8 cellular contexts compared by ENCODE assay signal in the genomic region with DNA sequence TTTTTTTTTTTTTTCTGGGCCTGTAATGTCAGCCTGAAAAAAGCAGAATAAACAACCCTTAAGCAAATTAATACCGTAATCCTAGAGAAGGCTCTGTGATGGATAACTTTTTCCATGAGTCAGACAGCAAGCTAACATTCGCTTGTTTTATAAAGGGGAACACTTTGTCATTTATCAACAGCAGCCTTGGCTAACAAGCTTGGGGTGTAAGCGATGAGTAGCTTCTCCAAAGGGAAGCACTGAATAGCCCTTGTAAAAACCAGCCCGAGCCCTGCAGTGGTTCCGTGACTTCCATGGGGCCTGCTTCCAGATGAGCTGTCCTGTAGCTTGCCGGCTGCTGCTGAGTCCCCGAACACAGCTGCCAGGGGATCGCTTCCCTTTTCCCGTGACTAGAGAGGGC.
DNase-seq lines count a peak whose midpoint lies in the region; ATAC-seq and TF ChIP-seq lines count a peak whose summit lies in the region.

No MANE protein-coding gene starts in this region.

- no peak for TF ChIP-seq CTCF in RWPE2 (IDR thresholded peaks at IDR 0.05; ENCODE audit: poor library complexity, severe bottlenecking)

- no peaks in the 10 kb centered on the region for H3K9me3 ChIP-seq in RWPE2 (ENCODE audit: severe bottlenecking)

- H3K36me3 ChIP-seq in RWPE2 (ENCODE audit: low read depth): peaks cover 85% of the 10 kb centered on the region

- no peak overlapping the region for H3K4me3 ChIP-seq in RWPE2 (ENCODE audit: severe bottlenecking)

- H3K27ac ChIP-seq in RWPE2 (ENCODE audit: poor library complexity, severe bottlenecking) (peak overlapping the region; percentile 82), epithelial cell of prostate (peak overlapping the region; percentile 99)

- peak; percentile 23 for ATAC-seq in RWPE2 (ENCODE audit: low read depth)
- ATAC-seq in GM19455 (IDR thresholded peaks at IDR 0.05; ENCODE audit: unreplicated experiment): no peak

- H3K4me1 ChIP-seq in RWPE2 (ENCODE audit: insufficient read depth, poor library complexity, severe bottlenecking): peaks cover 68% of the 10 kb centered on the region

- H3K27me3 ChIP-seq in RWPE2 (ENCODE audit: insufficient read depth, poor library complexity, severe bottlenecking): no peaks in the 10 kb centered on the region

- DNase-seq in COLO668 (lab: John Stamatoyannopoulos, UW; ENCODE audit: unreplicated experiment) (peak; percentile 21), RWPE2 (ENCODE audit: low spot score) (no peak), epithelial cell of prostate (ENCODE audit: low read depth, low spot score) (no peak), non-pigmented ciliary epithelial cell (ENCODE audit: low read depth) (peak; percentile 57), activated gamma-delta T cell treated with Interleukin-2 at 50 U/mL for 16 hours (no peak), SKM-1 (lab: John Stamatoyannopoulos, UW; ENCODE audit: unreplicated experiment) (no peak)
- DNase-seq in activated CD4-positive, alpha-beta T cell treated with anti-CD3 and anti-CD28 coated beads, Interleukin-2, amount 50 U/mL, for 4 hours: no peak

Comparison
In these comparisons a context has a peak if more than half of its experiments do, and no peak if none do; other contexts are left out.
1. DNase-seq: peak in COLO668 (single experiment) and non-pigmented ciliary epithelial cell (single experiment); none in RWPE2 (single experiment), epithelial cell of prostate (single experiment), activated gamma-delta T cell treated with Interleukin-2 at 50 U/mL for 16 hours (single experiment), SKM-1 (single experiment) and activated CD4-positive, alpha-beta T cell treated with anti-CD3 and anti-CD28 coated beads, Interleukin-2, amount 50 U/mL, for 4 hours (0 of 2).